Comparison of ENCODE assay signal across 24 cellular contexts in the genomic region with DNA sequence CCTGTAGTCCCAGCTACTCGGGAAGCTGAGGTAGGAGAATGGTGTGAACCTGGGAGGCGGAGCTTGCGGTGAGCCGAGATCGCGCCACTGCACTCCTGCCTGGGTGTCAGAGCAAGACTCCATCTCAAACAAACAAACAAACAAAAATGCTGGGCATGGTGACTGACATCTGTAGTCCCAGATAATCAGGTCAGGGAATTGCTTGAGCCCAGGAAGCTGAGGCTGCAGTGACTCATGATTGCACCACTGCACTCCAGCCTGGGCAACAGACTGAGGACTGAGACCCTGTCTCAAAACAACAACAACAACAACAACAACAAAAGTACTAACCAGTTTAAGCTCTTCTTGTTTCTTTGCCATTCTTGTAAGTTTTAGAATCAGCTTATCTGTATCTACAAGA.
DNase-seq lines count a peak whose midpoint lies in the region; ATAC-seq and TF ChIP-seq lines count a peak whose summit lies in the region.
"Had no signal": no experiment of that assay in that cellular context is flagged by ENCODE, and none has a peak within 500 bp of the region (broad histone marks: within the 10 kb centered on the region; RNA-seq: fewer than 3 reads in every experiment).

No MANE protein-coding gene starts in this region.

- no peak overlapping the region for H3K4me2 ChIP-seq in mammary epithelial cell (ENCODE audit: insufficient read depth, low read depth, low read length)

- H3K4me1 Mint-ChIP-seq in activated CD8-positive, alpha-beta memory T cell treated with anti-CD3 and anti-CD28 coated beads, Interleukin-2, amount 10 ng/mL, durations not matched to agents 7 days and 5 days = no peaks in the 10 kb centered on the region
- H3K4me1 Mint-ChIP-seq: T-cell had no signal

- H3K79me2 ChIP-seq in mammary epithelial cell (ENCODE audit: insufficient read depth, low read length) = no peaks in the 10 kb centered on the region

- TF ChIP-seq CTCF in mammary epithelial cell (conservative IDR thresholded peaks at IDR 0.05 in 1 of 2, IDR thresholded peaks at IDR 0.05 in 1 of 2; ENCODE audit: extremely low read depth in 1 of 2, insufficient read depth in 1 of 2, low read depth in 1 of 2, low read length in 2 of 2) (no peak), BE2C (IDR thresholded peaks at IDR 0.05; ENCODE audit: low read depth, low read length) (no peak)

- no peak overlapping the region for H3K27ac Mint-ChIP-seq in activated CD8-positive, alpha-beta memory T cell treated with anti-CD3 and anti-CD28 coated beads, Interleukin-2, amount 10 ng/mL, durations not matched to agents 7 days and 5 days
- H3K27ac Mint-ChIP-seq: activated CD8-positive, alpha-beta T cell treated with anti-CD3 and anti-CD28 coated beads for 36 hours; T-cell had no signal

- intact Hi-C loops in mammary epithelial cell (cut with micrococcal nuclease) (no loop called here), posterior cingulate gyrus (cut with DNase I) (no loop called here)

- no peaks in the 10 kb centered on the region for H4K20me1 ChIP-seq in mammary epithelial cell (ENCODE audit: insufficient read depth, low read length)

- ATAC-seq in activated CD8-positive, alpha-beta memory T cell treated with anti-CD3 and anti-CD28 coated beads, Interleukin-2, amount 10 ng/mL, durations not matched to agents 7 days and 5 days = no peak
- ATAC-seq: activated CD8-positive, alpha-beta T cell treated with anti-CD3 and anti-CD28 coated beads for 36 hours; lower lobe of right lung; T-cell; upper lobe of right lung had no signal

- in situ Hi-C loops in mammary epithelial cell (cut with MboI; ENCODE audit: low sequenced_read_pairs in 2 of 2) = no loop called here

- CTCF ChIA-PET in mammary epithelial cell (lab: Charles Lee; ENCODE audit: low non-redundant PET) = no interaction called here
- CTCF ChIA-PET in activated CD8-positive, alpha-beta memory T cell treated with anti-CD3 and anti-CD28 coated beads, Interleukin-2, amount 10 ng/mL, durations not matched to agents 7 days and 5 days (lab: Charles Lee) = interaction anchor here (0.7 to 1.1 kb wide), 2 partner anchors 52 to 990 kb away, joined by 3 read pairs; no protein-coding TSS in a partner anchor

- H3K36me3 ChIP-seq in mammary epithelial cell (ENCODE audit: insufficient read depth, low read length) = no peaks in the 10 kb centered on the region
- no peaks in the 10 kb centered on the region for H3K36me3 ChIP-seq in effector memory CD4-positive, alpha-beta T cell (ENCODE audit: control insufficient read depth, insufficient read depth, low read length)
- H3K36me3 ChIP-seq in BE2C = no peaks in the 10 kb centered on the region
- H3K36me3 ChIP-seq: esophagus muscularis mucosa, lower lobe of right lung, prostate gland, upper lobe of right lung had no signal

- H2AFZ ChIP-seq in mammary epithelial cell (ENCODE audit: low read depth, low read length) = no peak overlapping the region

- peaks cover 4% of the 10 kb centered on the region for H3K36me3 Mint-ChIP-seq in activated CD8-positive, alpha-beta memory T cell treated with anti-CD3 and anti-CD28 coated beads, Interleukin-2, amount 10 ng/mL, durations not matched to agents 7 days and 5 days
- H3K36me3 Mint-ChIP-seq: T-cell had no signal

- WGBS in mammary epithelial cell (ENCODE audit: low coverage, missing lambda C conversion rate) = 98% methylated on average over 6 of the region's 6 CpGs

- dilution Hi-C loops in mammary epithelial cell (cut with HindIII; ENCODE audit: low sequenced_read_pairs) = no loop called here

- no peak overlapping the region for H3K4me3 Mint-ChIP-seq in activated CD8-positive, alpha-beta memory T cell treated with anti-CD3 and anti-CD28 coated beads, Interleukin-2, amount 10 ng/mL, durations not matched to agents 7 days and 5 days
- H3K4me3 Mint-ChIP-seq: activated CD8-positive, alpha-beta T cell treated with anti-CD3 and anti-CD28 coated beads for 36 hours; T-cell had no signal

- H3K9ac ChIP-seq in mammary epithelial cell (ENCODE audit: insufficient read depth, low read length) = no peak overlapping the region

- H3K4me1 ChIP-seq in mammary epithelial cell (ENCODE audit: insufficient read depth, low read length) = no peaks in the 10 kb centered on the region
- no peaks in the 10 kb centered on the region for H3K4me1 ChIP-seq in effector memory CD4-positive, alpha-beta T cell (ENCODE audit: control insufficient read depth, insufficient read depth, low read length, poor library complexity, severe bottlenecking)
- H3K4me1 ChIP-seq in BE2C = no peaks in the 10 kb centered on the region; the same call in none of the 2 replicates
- H3K4me1 ChIP-seq: esophagus muscularis mucosa, lower lobe of right lung, prostate gland, upper lobe of right lung had no signal

- H3K27me3 ChIP-seq in mammary epithelial cell (ENCODE audit: insufficient read depth, low read length) (no peaks in the 10 kb centered on the region), BE2C (no peaks in the 10 kb centered on the region)
- H3K27me3 ChIP-seq in effector memory CD4-positive, alpha-beta T cell (replicated peaks; ENCODE audit: control insufficient read depth, insufficient read depth, low read length, poor library complexity, severe bottlenecking) = no peaks in the 10 kb centered on the region
- H3K27me3 ChIP-seq: esophagus muscularis mucosa, upper lobe of right lung had no signal

- H3K27me3 Mint-ChIP-seq in activated CD8-positive, alpha-beta memory T cell treated with anti-CD3 and anti-CD28 coated beads, Interleukin-2, amount 10 ng/mL, durations not matched to agents 7 days and 5 days = no peaks in the 10 kb centered on the region
- H3K27me3 Mint-ChIP-seq: activated CD8-positive, alpha-beta T cell treated with anti-CD3 and anti-CD28 coated beads for 36 hours; T-cell had no signal

- BruUV-seq in mammary epithelial cell (replicated peaks; lab: Mats Ljungman, UMichigan) = no TSS peak

- no peaks in the 10 kb centered on the region for H3K9me3 Mint-ChIP-seq in activated CD8-positive, alpha-beta memory T cell treated with anti-CD3 and anti-CD28 coated beads, Interleukin-2, amount 10 ng/mL, durations not matched to agents 7 days and 5 days (ENCODE audit: low read depth)

- no peak overlapping the region for H3K27ac ChIP-seq in mammary epithelial cell (ENCODE audit: insufficient read depth, low read depth, low read length)
- H3K27ac ChIP-seq in effector memory CD4-positive, alpha-beta T cell (ENCODE audit: insufficient read depth, low read length, poor library complexity, severe bottlenecking) = no peak overlapping the region
- H3K27ac ChIP-seq: esophagus muscularis mucosa, lower lobe of right lung, prostate gland, upper lobe of right lung had no signal

- H3K9me3 ChIP-seq in mammary epithelial cell (replicated peaks; ENCODE audit: insufficient read depth, low read length) (no peaks in the 10 kb centered on the region), BE2C (no peaks in the 10 kb centered on the region)
- no peaks in the 10 kb centered on the region for H3K9me3 ChIP-seq in effector memory CD4-positive, alpha-beta T cell (ENCODE audit: control insufficient read depth, low read length)
- H3K9me3 ChIP-seq: esophagus muscularis mucosa, lower lobe of right lung, prostate gland, upper lobe of right lung had no signal

- DNase-seq in EH (ENCODE audit: low read depth) (peak; percentile 27), LHCN-M2 (ENCODE audit: low read depth) (peak; percentile 19), mammary epithelial cell (peak; percentile 6), islet precursor cell (peak; percentile 81), posterior cingulate gyrus (no peak), BE2C (no peak)
- no peak for DNase-seq in activated CD8-positive, alpha-beta memory T cell treated with anti-CD3 and anti-CD28 coated beads, Interleukin-2, amount 10 ng/mL, durations not matched to agents 7 days and 5 days
- no peak for DNase-seq in effector memory CD4-positive, alpha-beta T cell
- DNase-seq: activated CD4-positive, CD25-positive, alpha-beta regulatory T cell treated with anti-CD3 and anti-CD28 coated beads, Interleukin-2, amount 50 U/mL, for 72 hours; activated CD8-positive, alpha-beta T cell treated with anti-CD3 and anti-CD28 coated beads for 36 hours; activated effector memory CD4-positive, alpha-beta T cell treated with anti-CD3 and anti-CD28 coated beads, Interleukin-2, amount 50 U/mL, for 16 hours; DMS79 treated with DMSO at 0.1 percent for 48 hours; effector CD8-positive, alpha-beta T cell; H7; lower lobe of right lung; NCI-H1417 treated with DMSO at 0.1 percent for 48 hours; NCI-H446; OCI-M1; SIG-M5; substantia nigra; T-cell; upper lobe of right lung had no signal

- no peak overlapping the region for H3K4me3 ChIP-seq in mammary epithelial cell (replicated peaks in 1 of 3; ENCODE audit: insufficient read depth in 1 of 3, low read depth in 2 of 3, low read length in 3 of 3)
- H3K4me3 ChIP-seq in effector memory CD4-positive, alpha-beta T cell (ENCODE audit: insufficient read depth, low read depth, low read length, poor library complexity, severe bottlenecking) = no peak overlapping the region
- H3K4me3 ChIP-seq in BE2C (ENCODE audit: low read depth, low read length) = no peak overlapping the region
- H3K4me3 ChIP-seq: esophagus muscularis mucosa, lower lobe of right lung, prostate gland, upper lobe of right lung had no signal

Comparison
In these comparisons a context has a peak if more than half of its experiments do, and no peak if none do; other contexts are left out.
1. DNase-seq: peak in EH (single experiment), LHCN-M2 (single experiment), mammary epithelial cell (single experiment) and islet precursor cell (single experiment); none in posterior cingulate gyrus (0 of 10), activated CD8-positive, alpha-beta memory T cell treated with anti-CD3 and anti-CD28 coated beads, Interleukin-2, amount 10 ng/mL, durations not matched to agents 7 days and 5 days (single experiment), effector memory CD4-positive, alpha-beta T cell (0 of 3) and BE2C (single experiment).